In the genomic region with DNA sequence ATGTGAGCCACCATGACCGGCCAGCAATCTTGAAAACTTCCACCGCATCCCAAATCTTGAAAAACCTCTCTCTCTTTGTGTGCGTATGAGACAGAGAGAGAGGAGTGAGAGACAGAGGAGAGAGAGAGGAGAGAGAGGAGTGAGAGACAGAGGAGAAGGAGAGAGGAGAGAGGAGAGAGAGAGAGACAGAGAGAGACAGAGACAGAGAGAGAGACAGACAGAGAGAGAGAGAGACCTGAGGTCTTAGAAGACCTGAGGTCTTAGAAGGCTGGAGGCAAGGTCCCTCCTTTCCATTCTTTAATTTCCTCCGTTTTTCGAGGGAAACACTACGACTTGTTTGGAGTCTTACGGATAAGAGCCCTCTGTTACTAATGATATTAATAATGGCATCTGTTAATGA, we compare ENCODE assay signal across 8 cellular contexts. TPM values are rescaled to one million over a fixed set of nuclear protein-coding genes. Genes with fewer than 3 reads are reported as not detected.
DNase-seq lines count a peak whose midpoint lies in the region; ATAC-seq and TF ChIP-seq lines count a peak whose summit lies in the region.

No MANE protein-coding gene starts in this region.

- H3K18ac ChIP-seq in mesenchymal stem cell (ENCODE audit: low read depth in 1 of 2, low read length in 2 of 2) = no peak overlapping the region

- H3K27me3 ChIP-seq in mesenchymal stem cell (ENCODE audit: control insufficient read depth in 1 of 2, insufficient read depth in 1 of 2, low read length in 2 of 2) = peaks cover 0 to 10% of the 10 kb centered on the region in 2 experiments
- H3K27me3 ChIP-seq in tibial nerve = no peaks in the 10 kb centered on the region
- H3K27me3 ChIP-seq in A673 (replicated peaks; ENCODE audit: insufficient read depth, low read depth, low read length, poor library complexity) = no peaks in the 10 kb centered on the region

- no peak for TF ChIP-seq EP300 in tibial nerve (IDR thresholded peaks at IDR 0.05)

- H3K36me3 ChIP-seq in mesenchymal stem cell (ENCODE audit: control insufficient read depth in 1 of 2, insufficient read depth in 2 of 2, low read depth in 1 of 2, low read length in 2 of 2) = no peaks in the 10 kb centered on the region
- H3K36me3 ChIP-seq in tibial nerve = no peaks in the 10 kb centered on the region
- no peaks in the 10 kb centered on the region for H3K36me3 ChIP-seq in A673 (ENCODE audit: insufficient read depth, low read length, poor library complexity, severe bottlenecking)

- H3K14ac ChIP-seq in mesenchymal stem cell (ENCODE audit: low read length in 2 of 2) = no peak overlapping the region

- no peaks in the 10 kb centered on the region for H3K36me3 Mint-ChIP-seq in activated T-cell treated with anti-CD3 and anti-CD28 coated beads, Interleukin-2, amount 50 U/mL, for 4 hours (ENCODE audit: insufficient read depth)

- H2AFZ ChIP-seq in mesenchymal stem cell (ENCODE audit: low read depth, low read length) = no peak overlapping the region

- CTCF ChIA-PET in A673 (lab: Charles Lee) = interaction anchor here (0.7 kb wide), 1 partner anchor 1064 kb away, joined by 6 read pairs; no protein-coding TSS in a partner anchor

- H2AK5ac ChIP-seq in mesenchymal stem cell (ENCODE audit: low read length, severe bottlenecking) = no peak overlapping the region

- no peak overlapping the region for H4K8ac ChIP-seq in mesenchymal stem cell (ENCODE audit: low read length)

- H3K27ac ChIP-seq in mesenchymal stem cell (ENCODE audit: low read length, poor library complexity, severe bottlenecking) (no peak overlapping the region), tibial nerve (peak overlapping the region in 2 of 4 donors; percentile 48 to 62), A673 (ENCODE audit: low read depth, low read length, poor library complexity, severe bottlenecking) (no peak overlapping the region)

- in situ Hi-C loops in astrocyte of the spinal cord (cut with HindIII; ENCODE audit: low sequenced_read_pairs) = no loop called here

- no peak overlapping the region for H3K4me2 ChIP-seq in mesenchymal stem cell (ENCODE audit: low read length, poor library complexity, severe bottlenecking)

- H3K9ac ChIP-seq in mesenchymal stem cell (ENCODE audit: low read length) = peak overlapping the region; percentile 82

- H3K4me1 Mint-ChIP-seq in activated T-cell treated with anti-CD3 and anti-CD28 coated beads, Interleukin-2, amount 50 U/mL, for 4 hours (ENCODE audit: low read depth) = peaks cover 6% of the 10 kb centered on the region

- H3K27me3 Mint-ChIP-seq in activated T-cell treated with anti-CD3 and anti-CD28 coated beads, Interleukin-2, amount 50 U/mL, for 4 hours (ENCODE audit: low read depth) = no peaks in the 10 kb centered on the region

- BruUV-seq in A673 (replicated peaks; lab: Mats Ljungman, UMichigan) = no TSS peak

- no peak overlapping the region for H2BK5ac ChIP-seq in mesenchymal stem cell (ENCODE audit: low read depth, low read length, poor library complexity, severe bottlenecking)

- intact Hi-C loops in A673 (cut with micrococcal nuclease; ENCODE audit: unreplicated experiment) = no loop called here

- no peak overlapping the region for H2BK15ac ChIP-seq in mesenchymal stem cell (ENCODE audit: low read depth, poor library complexity, severe bottlenecking)

- peaks cover 1% of the 10 kb centered on the region for H3K4me1 ChIP-seq in mesenchymal stem cell (ENCODE audit: control insufficient read depth, insufficient read depth, low read depth, low read length)
- H3K4me1 ChIP-seq in tibial nerve = peaks cover 0 to 10% (median 3%) of the 10 kb centered on the region in 4 donors
- H3K4me1 ChIP-seq in A673 (ENCODE audit: insufficient read depth, low read length, poor library complexity, severe bottlenecking) = no peaks in the 10 kb centered on the region

- no peak for DNase-seq in activated T-cell treated with anti-CD3 and anti-CD28 coated beads, Interleukin-2, amount 50 U/mL, for 4 hours
- DNase-seq in activated T-cell treated with anti-CD3 and anti-CD28 coated beads for 4 hours = no peak
- DNase-seq in astrocyte of the spinal cord (ENCODE audit: low read depth, low spot score) = no peak
- no peak for DNase-seq in mesenchymal stem cell
- DNase-seq in tibial nerve (ENCODE audit: low spot score in 2 of 2) = no peak
- no peak for DNase-seq in A673 (ENCODE audit: low spot score)
- no peak for DNase-seq in activated gamma-delta T cell (lab: John Stamatoyannopoulos, UW)

- ATAC-seq in activated T-cell treated with anti-CD3 and anti-CD28 coated beads, Interleukin-2, amount 50 U/mL, for 4 hours = no peak
- ATAC-seq in GM18502 (IDR thresholded peaks at IDR 0.05; ENCODE audit: poor library complexity, unreplicated experiment) = no peak

- no peaks in the 10 kb centered on the region for H3K9me3 Mint-ChIP-seq in activated T-cell treated with anti-CD3 and anti-CD28 coated beads, Interleukin-2, amount 50 U/mL, for 4 hours

- H3K4me3 Mint-ChIP-seq in activated T-cell treated with anti-CD3 and anti-CD28 coated beads, Interleukin-2, amount 50 U/mL, for 4 hours = peak overlapping the region; percentile 65

- no peak overlapping the region for H3K23ac ChIP-seq in mesenchymal stem cell (ENCODE audit: low read length in 2 of 2)

- POLR2A ChIA-PET in A673 (lab: Charles Lee; ENCODE audit: low non-redundant PET) = no interaction called here

- no peak overlapping the region for H2BK120ac ChIP-seq in mesenchymal stem cell (ENCODE audit: low read depth, low read length)

- no peak overlapping the region for H2BK12ac ChIP-seq in mesenchymal stem cell (ENCODE audit: low read length in 2 of 2)

- TF ChIP-seq CTCF in astrocyte of the spinal cord (IDR thresholded peaks at IDR 0.05; ENCODE audit: low read depth, low read length) (no peak), tibial nerve (IDR thresholded peaks at IDR 0.05) (no peak), A673 (conservative IDR thresholded peaks at IDR 0.05; ENCODE audit: low read depth, low read length) (no peak)

- no peak for TF ChIP-seq POLR2A in tibial nerve (IDR thresholded peaks at IDR 0.05)

- H3K9me3 ChIP-seq in mesenchymal stem cell (ENCODE audit: control insufficient read depth, low read length) = no peaks in the 10 kb centered on the region
- H3K9me3 ChIP-seq in tibial nerve = no peaks in the 10 kb centered on the region
- no peaks in the 10 kb centered on the region for H3K9me3 ChIP-seq in A673 (ENCODE audit: low read depth, low read length, poor library complexity, severe bottlenecking)

- H3K79me1 ChIP-seq in mesenchymal stem cell (replicated peaks; ENCODE audit: low read length, poor library complexity, severe bottlenecking) = no peaks in the 10 kb centered on the region

- peak overlapping the region; percentile 22 for H3K4me3 ChIP-seq in astrocyte of the spinal cord (ENCODE audit: low read depth, low read length)
- H3K4me3 ChIP-seq in mesenchymal stem cell (ENCODE audit: insufficient read depth in 1 of 2, low read depth in 1 of 2, low read length in 2 of 2) = peak overlapping the region in 1 of 2 experiments; percentile 78
- H3K4me3 ChIP-seq in tibial nerve = peak overlapping the region in 3 of 4 donors; percentile 7 to 43 (median 22)
- H3K4me3 ChIP-seq in A673 (ENCODE audit: low read depth, low read length, poor library complexity, severe bottlenecking) = no peak overlapping the region

- H3K4ac ChIP-seq in mesenchymal stem cell (ENCODE audit: low read depth in 1 of 2, low read length in 2 of 2) = no peak overlapping the region

- WGBS in mesenchymal stem cell = 79% methylated on average over 7 of the region's 7 CpGs
- 37 to 45% methylated on average over 7 of the region's 7 CpGs for WGBS in tibial nerve, 2 donors

- H4K91ac ChIP-seq in mesenchymal stem cell (ENCODE audit: low read length) = no peak overlapping the region

RNA-seq across cellular contexts. Expression of a gene that starts 39.5 kb away (rescaled TPM):
- total RNA-seq in activated T-cell treated with anti-CD3 and anti-CD28 coated beads, Interleukin-2, amount 50 U/mL, for 4 hours = not detected
- polyA plus RNA-seq in mesenchymal stem cell (2013, experiment 1 of 2) = 0.08 TPM
- polyA plus RNA-seq in mesenchymal stem cell (2013, experiment 2 of 2) = 0.03 TPM
- total RNA-seq in tibial nerve = not detected
- total RNA-seq in A673 (2021) = not detected in 2 replicates

RNA-seq across cellular contexts. Expression of a gene that starts 55.6 kb away (rescaled TPM):
- 100 to 1,000 TPM in 2 of 3 donors, 10 to 100 TPM in 1; 97.2 to 104 (median 100) TPM for total RNA-seq in activated T-cell treated with anti-CD3 and anti-CD28 coated beads, Interleukin-2, amount 50 U/mL, for 4 hours
- 43.4 TPM for polyA plus RNA-seq in mesenchymal stem cell (2013, experiment 1 of 2)
- 42.6 TPM for polyA plus RNA-seq in mesenchymal stem cell (2013, experiment 2 of 2)
- 100 to 1,000 TPM; 106 to 136 (median 121) TPM for total RNA-seq in tibial nerve
- 127 and 130 TPM in 2 replicates for total RNA-seq in A673 (2021)
